1 cellular context compared by ENCODE assay signal in the genomic region with DNA sequence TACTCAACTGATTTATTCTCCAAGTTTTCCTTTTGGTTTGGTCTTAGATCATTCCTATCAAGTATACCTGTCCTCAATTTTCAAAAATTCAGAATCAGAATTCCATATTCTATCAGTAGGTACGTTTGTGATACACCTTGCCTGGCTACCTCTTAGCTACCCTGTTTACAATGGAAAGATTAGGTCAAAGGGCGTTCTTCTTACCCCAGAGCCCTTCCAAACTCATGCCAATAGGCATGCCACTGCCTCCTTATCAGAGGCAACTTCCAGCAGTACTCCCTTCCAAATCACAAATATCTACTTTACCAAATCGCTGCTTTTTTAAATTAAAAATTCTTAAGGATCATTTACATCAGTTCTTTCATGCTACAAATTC.
TF ChIP-seq lines count a peak whose summit lies in the region.

No MANE protein-coding gene starts in this region.

TF ChIP-seq in GM23338, 12 proteins besides CTCF, POLR2A, EP300 and RAD21 (continued from another document):
- TF ChIP-seq, protein P1, sequence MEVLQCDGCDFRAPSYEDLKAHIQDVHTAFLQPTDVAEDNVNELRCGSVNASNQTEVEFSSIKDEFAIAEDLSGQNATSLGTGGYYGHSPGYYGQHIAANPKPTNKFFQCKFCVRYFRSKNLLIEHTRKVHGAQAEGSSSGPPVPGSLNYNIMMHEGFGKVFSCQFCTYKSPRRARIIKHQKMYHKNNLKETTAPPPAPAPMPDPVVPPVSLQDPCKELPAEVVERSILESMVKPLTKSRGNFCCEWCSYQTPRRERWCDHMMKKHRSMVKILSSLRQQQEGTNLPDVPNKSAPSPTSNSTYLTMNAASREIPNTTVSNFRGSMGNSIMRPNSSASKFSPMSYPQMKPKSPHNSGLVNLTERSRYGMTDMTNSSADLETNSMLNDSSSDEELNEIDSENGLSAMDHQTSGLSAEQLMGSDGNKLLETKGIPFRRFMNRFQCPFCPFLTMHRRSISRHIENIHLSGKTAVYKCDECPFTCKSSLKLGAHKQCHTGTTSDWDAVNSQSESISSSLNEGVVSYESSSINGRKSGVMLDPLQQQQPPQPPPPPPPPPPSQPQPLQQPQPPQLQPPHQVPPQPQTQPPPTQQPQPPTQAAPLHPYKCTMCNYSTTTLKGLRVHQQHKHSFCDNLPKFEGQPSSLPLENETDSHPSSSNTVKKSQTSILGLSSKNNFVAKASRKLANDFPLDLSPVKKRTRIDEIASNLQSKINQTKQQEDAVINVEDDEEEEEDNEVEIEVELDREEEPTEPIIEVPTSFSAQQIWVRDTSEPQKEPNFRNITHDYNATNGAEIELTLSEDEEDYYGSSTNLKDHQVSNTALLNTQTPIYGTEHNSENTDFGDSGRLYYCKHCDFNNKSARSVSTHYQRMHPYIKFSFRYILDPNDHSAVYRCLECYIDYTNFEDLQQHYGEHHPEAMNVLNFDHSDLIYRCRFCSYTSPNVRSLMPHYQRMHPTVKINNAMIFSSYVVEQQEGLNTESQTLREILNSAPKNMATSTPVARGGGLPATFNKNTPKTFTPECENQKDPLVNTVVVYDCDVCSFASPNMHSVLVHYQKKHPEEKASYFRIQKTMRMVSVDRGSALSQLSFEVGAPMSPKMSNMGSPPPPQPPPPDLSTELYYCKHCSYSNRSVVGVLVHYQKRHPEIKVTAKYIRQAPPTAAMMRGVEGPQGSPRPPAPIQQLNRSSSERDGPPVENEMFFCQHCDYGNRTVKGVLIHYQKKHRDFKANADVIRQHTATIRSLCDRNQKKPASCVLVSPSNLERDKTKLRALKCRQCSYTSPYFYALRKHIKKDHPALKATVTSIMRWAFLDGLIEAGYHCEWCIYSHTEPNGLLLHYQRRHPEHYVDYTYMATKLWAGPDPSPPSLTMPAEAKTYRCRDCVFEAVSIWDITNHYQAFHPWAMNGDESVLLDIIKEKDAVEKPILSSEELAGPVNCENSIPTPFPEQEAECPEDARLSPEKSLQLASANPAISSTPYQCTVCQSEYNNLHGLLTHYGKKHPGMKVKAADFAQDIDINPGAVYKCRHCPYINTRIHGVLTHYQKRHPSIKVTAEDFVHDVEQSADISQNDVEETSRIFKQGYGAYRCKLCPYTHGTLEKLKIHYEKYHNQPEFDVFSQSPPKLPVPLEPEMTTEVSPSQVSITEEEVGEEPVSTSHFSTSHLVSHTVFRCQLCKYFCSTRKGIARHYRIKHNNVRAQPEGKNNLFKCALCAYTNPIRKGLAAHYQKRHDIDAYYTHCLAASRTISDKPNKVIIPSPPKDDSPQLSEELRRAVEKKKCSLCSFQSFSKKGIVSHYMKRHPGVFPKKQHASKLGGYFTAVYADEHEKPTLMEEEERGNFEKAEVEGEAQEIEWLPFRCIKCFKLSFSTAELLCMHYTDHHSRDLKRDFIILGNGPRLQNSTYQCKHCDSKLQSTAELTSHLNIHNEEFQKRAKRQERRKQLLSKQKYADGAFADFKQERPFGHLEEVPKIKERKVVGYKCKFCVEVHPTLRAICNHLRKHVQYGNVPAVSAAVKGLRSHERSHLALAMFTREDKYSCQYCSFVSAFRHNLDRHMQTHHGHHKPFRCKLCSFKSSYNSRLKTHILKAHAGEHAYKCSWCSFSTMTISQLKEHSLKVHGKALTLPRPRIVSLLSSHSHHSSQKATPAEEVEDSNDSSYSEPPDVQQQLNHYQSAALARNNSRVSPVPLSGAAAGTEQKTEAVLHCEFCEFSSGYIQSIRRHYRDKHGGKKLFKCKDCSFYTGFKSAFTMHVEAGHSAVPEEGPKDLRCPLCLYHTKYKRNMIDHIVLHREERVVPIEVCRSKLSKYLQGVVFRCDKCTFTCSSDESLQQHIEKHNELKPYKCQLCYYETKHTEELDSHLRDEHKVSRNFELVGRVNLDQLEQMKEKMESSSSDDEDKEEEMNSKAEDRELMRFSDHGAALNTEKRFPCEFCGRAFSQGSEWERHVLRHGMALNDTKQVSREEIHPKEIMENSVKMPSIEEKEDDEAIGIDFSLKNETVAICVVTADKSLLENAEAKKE (CRISPR knock-in tag; IDR thresholded peaks at IDR 0.05) = no peak
- TF ChIP-seq STAT1 (IDR thresholded peaks at IDR 0.05; ENCODE audit: unreplicated experiment) (no peak), ZNF114 (CRISPR knock-in tag; IDR thresholded peaks at IDR 0.05) (no peak), JUNB (IDR thresholded peaks at IDR 0.05; ENCODE audit: unreplicated experiment) (no peak), CREB1 (CRISPR knock-in tag; IDR thresholded peaks at IDR 0.05; ENCODE audit: low read depth) (no peak), NANOG (IDR thresholded peaks at IDR 0.05; ENCODE audit: borderline replicate concordance) (no peak)
- TF ChIP-seq, protein P2, sequence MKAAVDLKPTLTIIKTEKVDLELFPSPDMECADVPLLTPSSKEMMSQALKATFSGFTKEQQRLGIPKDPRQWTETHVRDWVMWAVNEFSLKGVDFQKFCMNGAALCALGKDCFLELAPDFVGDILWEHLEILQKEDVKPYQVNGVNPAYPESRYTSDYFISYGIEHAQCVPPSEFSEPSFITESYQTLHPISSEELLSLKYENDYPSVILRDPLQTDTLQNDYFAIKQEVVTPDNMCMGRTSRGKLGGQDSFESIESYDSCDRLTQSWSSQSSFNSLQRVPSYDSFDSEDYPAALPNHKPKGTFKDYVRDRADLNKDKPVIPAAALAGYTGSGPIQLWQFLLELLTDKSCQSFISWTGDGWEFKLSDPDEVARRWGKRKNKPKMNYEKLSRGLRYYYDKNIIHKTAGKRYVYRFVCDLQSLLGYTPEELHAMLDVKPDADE (IDR thresholded peaks at IDR 0.05) = no peak
